ENCODE assay signal across 11 cellular contexts in genomic region chr3:108862865-108863798, GRCh38. TPM values are rescaled to one million over a fixed set of nuclear protein-coding genes. Genes with fewer than 3 reads are reported as not detected.
DNase-seq lines count a peak whose midpoint lies in the region; ATAC-seq and TF ChIP-seq lines count a peak whose summit lies in the region.
"Had no signal": no experiment of that assay in that cellular context is flagged by ENCODE, and none has a peak within 500 bp of the region (broad histone marks: within the 10 kb centered on the region; RNA-seq: fewer than 3 reads in every experiment).

No MANE protein-coding gene starts in this region.

- ATAC-seq in GM21390 (IDR thresholded peaks at IDR 0.05; ENCODE audit: unreplicated experiment) (peak; percentile 51), Right ventricle myocardium superior (ENCODE audit: poor library complexity) (no peak)
- peak; percentile 70 for ATAC-seq in central memory CD8-positive, alpha-beta T cell (replicated peaks; ENCODE audit: extremely low read depth, poor library complexity, severe bottlenecking)

- H3K4me3 ChIP-seq in PC-9 (no peak overlapping the region), prostate gland (no peak overlapping the region)

- H3K9me2 ChIP-seq in PC-9 (ENCODE audit: insufficient read depth), result no peaks in the 10 kb centered on the region

- no peaks in the 10 kb centered on the region for H4K20me1 ChIP-seq in PC-9 (ENCODE audit: insufficient read depth)

- H3K27ac ChIP-seq in PC-9 (peak overlapping the region; percentile 54), prostate gland (no peak overlapping the region)

- TSS peak; percentile 91 for BruUV-seq in PC-9 (replicated peaks; lab: Mats Ljungman, UMichigan)

- POLR2A ChIA-PET in PC-9 (lab: Charles Lee; ENCODE audit: unreplicated experiment), result interaction anchor here (0.6 kb wide), 1 partner anchor 505 kb away, joined by 9 read pairs; no protein-coding TSS in a partner anchor

- H2AFZ ChIP-seq in PC-9, result peak overlapping the region; percentile 19

- H3K36me3 ChIP-seq in PC-9 (ENCODE audit: low read depth) (no peaks in the 10 kb centered on the region), prostate gland (no peaks in the 10 kb centered on the region)

- intact Hi-C loops in PC-9 (cut with micrococcal nuclease; ENCODE audit: unreplicated experiment) (no loop called here), prostate gland (cut with DNase I) (no loop called here), Right ventricle myocardium superior (cut with DNase I) (no loop called here)

- H3K4me1 ChIP-seq in PC-9 (replicated peaks; ENCODE audit: insufficient read depth), result peaks cover 25% of the 10 kb centered on the region
- no peaks in the 10 kb centered on the region for H3K4me1 ChIP-seq in prostate gland (replicated peaks)

- DNase-seq in A172 (ENCODE audit: low spot score) (peak; percentile 82), PC-9 (peak in 1 of 2 experiments; percentile 79), globus pallidus (ENCODE audit: low spot score) (no peak), NCI-H446 treated with DMSO at 0.1 percent for 48 hours (lab: John Stamatoyannopoulos, UW) (no peak), prostate gland (ENCODE audit: low spot score) (no peak), Right ventricle myocardium superior (no peak)
- no peak for DNase-seq in central memory CD8-positive, alpha-beta T cell (ENCODE audit: low spot score in 2 of 2)
- DNase-seq: cortex of kidney, DMS79 treated with DMSO at 0.1 percent for 48 hours had no signal

- H3K36me3 Mint-ChIP-seq in central memory CD8-positive, alpha-beta T cell (ENCODE audit: insufficient read depth), result peaks cover 27% of the 10 kb centered on the region

- no peaks in the 10 kb centered on the region for H3K9me3 Mint-ChIP-seq in central memory CD8-positive, alpha-beta T cell

- H3K27me3 Mint-ChIP-seq in central memory CD8-positive, alpha-beta T cell, result no peaks in the 10 kb centered on the region

- no peaks in the 10 kb centered on the region for H3K27me3 ChIP-seq in PC-9 (ENCODE audit: insufficient read depth, low read depth)
- no peaks in the 10 kb centered on the region for H3K27me3 ChIP-seq in prostate gland (replicated peaks; ENCODE audit: insufficient read depth)

- H3K4me1 Mint-ChIP-seq in central memory CD8-positive, alpha-beta T cell, result peaks cover 39% of the 10 kb centered on the region

- no peaks in the 10 kb centered on the region for H3K79me2 ChIP-seq in PC-9 (ENCODE audit: low read depth)

- H3K9me3 ChIP-seq in PC-9 (ENCODE audit: insufficient read depth, low read depth), result peaks cover 12% of the 10 kb centered on the region; the same call in 1 of the 2 replicates
- no peaks in the 10 kb centered on the region for H3K9me3 ChIP-seq in prostate gland

- TF ChIP-seq CTCF in PC-9 (conservative IDR thresholded peaks at IDR 0.05) (no peak), prostate gland (IDR thresholded peaks at IDR 0.05) (no peak)

- no peak for TF ChIP-seq POLR2A in prostate gland (IDR thresholded peaks at IDR 0.05)

- WGBS in prostate gland, result 70% methylated on average over 7 of the region's 7 CpGs

- peaks cover 20% of the 10 kb centered on the region; the same call in 1 of the 2 replicates for H3F3A ChIP-seq in PC-9 (ENCODE audit: insufficient read depth, low read depth)

- CTCF ChIA-PET in PC-9 (lab: Charles Lee), result interaction anchor here (0.6 kb wide), 1 partner anchor 202 kb away, joined by 4 read pairs; no protein-coding TSS in a partner anchor

- H3K4me2 ChIP-seq in PC-9, result peak overlapping the region; percentile 56

- peak overlapping the region; percentile 91 for H3K27ac Mint-ChIP-seq in central memory CD8-positive, alpha-beta T cell (ENCODE audit: low read depth)

- peak overlapping the region; percentile 7 for H3K4me3 Mint-ChIP-seq in central memory CD8-positive, alpha-beta T cell

RNA-seq across cellular contexts. Expression of gene TRAT1, which starts 40.5 kb away (rescaled TPM):
- not detected in 2 replicates for total RNA-seq in A172 (2014; rRNA removed; shearing (Covaris generic))
- total RNA-seq in PC-9 (2021), result not detected in 2 replicates
- total RNA-seq in prostate gland, result not detected
- not detected for total RNA-seq in Right ventricle myocardium superior
- total RNA-seq: pulmonary artery endothelial cell had no signal
